28 cellular contexts compared by ENCODE assay signal in the genomic region with DNA sequence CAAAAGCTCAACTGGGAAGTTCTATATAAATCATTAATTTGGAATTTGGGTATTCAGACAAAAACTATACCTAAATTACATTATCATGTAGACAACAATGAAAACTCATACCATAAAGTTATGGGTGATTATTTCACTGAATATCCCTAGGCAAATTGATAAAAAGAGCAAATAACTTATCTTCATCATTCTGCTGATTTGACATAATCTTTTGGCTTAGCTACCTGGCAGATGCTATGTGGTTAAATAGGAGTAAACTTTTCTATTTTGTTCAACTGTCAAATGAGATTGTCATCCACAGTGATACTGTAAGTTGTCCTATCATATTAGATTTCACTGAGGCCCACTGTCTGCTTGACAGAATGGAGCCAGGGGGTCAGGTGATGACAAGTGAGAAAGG.
"Had no signal": no experiment of that assay in that cellular context is flagged by ENCODE, and none has a peak within 500 bp of the region (broad histone marks: within the 10 kb centered on the region; RNA-seq: fewer than 3 reads in every experiment).

No MANE protein-coding gene starts in this region.

- ATAC-seq: effector memory CD8-positive, alpha-beta T cell; esophagus mucosa; gastrocnemius medialis; heart right ventricle; left cardiac atrium; left lung; left ventricle myocardium superior; lower lobe of right lung; mucosa of descending colon; naive thymus-derived CD8-positive, alpha-beta T cell had no signal

- H3K27ac Mint-ChIP-seq: dendritic cell treated with granulocyte-macrophage colony-stimulating factor and Interleukin-4, amounts not matched to agents 40 ng/mL and 50 ng/mL, for 4 days; effector memory CD8-positive, alpha-beta T cell; endodermal cell; mesothelial cell of epicardium; naive B cell; naive thymus-derived CD8-positive, alpha-beta T cell had no signal

- H3K4me1 Mint-ChIP-seq: mesothelial cell of epicardium; naive B cell; naive thymus-derived CD8-positive, alpha-beta T cell had no signal

- H3K27me3 ChIP-seq: esophagus squamous epithelium, gastrocnemius medialis, heart right ventricle, left lung had no signal

- H3K9me3 ChIP-seq: esophagus squamous epithelium, gastrocnemius medialis, heart right ventricle, left lung, lower lobe of right lung, mucosa of descending colon had no signal

- H3K36me3 Mint-ChIP-seq: mesothelial cell of epicardium; naive B cell; naive thymus-derived CD8-positive, alpha-beta T cell had no signal

- H3K4me3 Mint-ChIP-seq: dendritic cell treated with granulocyte-macrophage colony-stimulating factor and Interleukin-4, amounts not matched to agents 40 ng/mL and 50 ng/mL, for 4 days; effector memory CD8-positive, alpha-beta T cell; endodermal cell; mesothelial cell of epicardium; naive B cell; naive thymus-derived CD8-positive, alpha-beta T cell had no signal

- H3K4me3 ChIP-seq: esophagus squamous epithelium, gastrocnemius medialis, heart right ventricle, left lung, lower lobe of right lung, mucosa of descending colon had no signal

- H3K9me3 Mint-ChIP-seq: dendritic cell treated with granulocyte-macrophage colony-stimulating factor and Interleukin-4, amounts not matched to agents 40 ng/mL and 50 ng/mL, for 4 days; endodermal cell; mesothelial cell of epicardium had no signal

- H3K36me3 ChIP-seq: gastrocnemius medialis had no signal

- DNase-seq: cortex of kidney; effector CD8-positive, alpha-beta T cell; effector memory CD8-positive, alpha-beta T cell; endodermal cell; erythroblast; esophagus squamous epithelium; foreskin fibroblast; foreskin melanocyte; gastrocnemius medialis; glutamatergic neuron; head of caudate nucleus; heart right ventricle; hippocampal formation; left cardiac atrium; left lung; left ventricle myocardium superior; lower lobe of right lung; mesenchymal stem cell; mucosa of descending colon; naive B cell; naive thymus-derived CD8-positive, alpha-beta T cell had no signal

- H3K27me3 Mint-ChIP-seq: dendritic cell treated with granulocyte-macrophage colony-stimulating factor and Interleukin-4, amounts not matched to agents 40 ng/mL and 50 ng/mL, for 4 days; effector memory CD8-positive, alpha-beta T cell; naive B cell; naive thymus-derived CD8-positive, alpha-beta T cell had no signal

- H3K27ac ChIP-seq: epithelial cell of prostate, esophagus squamous epithelium, gastrocnemius medialis, heart right ventricle, left lung, lower lobe of right lung had no signal

- FAIRE-seq: endometrium, islet of Langerhans, keratinocyte had no signal

- H3K4me1 ChIP-seq: esophagus squamous epithelium, gastrocnemius medialis, heart right ventricle, left lung, lower lobe of right lung had no signal
